8 cellular contexts compared by ENCODE assay signal in the genomic region with DNA sequence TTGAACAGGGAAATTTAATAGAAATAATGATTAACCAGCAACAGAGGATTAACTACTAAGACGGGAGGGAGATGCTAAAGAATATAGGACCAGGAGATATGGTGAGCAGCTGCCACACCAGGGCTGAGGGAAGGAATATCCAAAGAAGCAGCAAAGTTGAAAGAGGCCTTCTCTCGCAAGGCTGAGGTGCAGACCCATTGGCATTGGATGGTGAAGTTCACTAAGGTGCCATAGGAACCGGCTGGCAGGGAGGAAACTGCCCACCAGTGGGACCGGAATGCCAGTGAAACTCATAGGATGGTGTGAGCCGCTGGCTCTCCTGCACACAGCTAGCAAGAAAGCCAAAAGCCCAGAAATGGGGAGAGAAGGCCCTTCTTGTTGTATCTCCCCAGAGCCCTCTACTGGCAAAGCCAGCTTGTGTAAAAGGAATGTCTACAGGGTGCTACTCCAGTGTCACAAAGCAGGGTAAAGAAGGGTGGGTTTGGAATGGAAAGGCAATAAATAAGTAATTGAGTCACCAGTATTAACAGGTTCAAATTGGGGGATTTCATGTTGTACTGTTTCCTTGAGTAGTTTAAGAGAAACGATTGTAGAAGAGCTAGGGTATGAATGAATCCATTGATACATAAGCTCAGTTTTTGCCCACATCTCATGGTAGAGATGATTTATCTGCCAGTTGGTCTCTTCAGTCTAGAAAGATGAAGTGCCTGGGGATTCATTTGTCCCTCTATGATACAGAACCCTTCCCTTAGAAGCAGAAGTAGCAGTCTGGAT. TPM values are rescaled to one million over a fixed set of nuclear protein-coding genes. Genes with fewer than 3 reads are reported as not detected.
DNase-seq lines count a peak whose midpoint lies in the region; ATAC-seq and TF ChIP-seq lines count a peak whose summit lies in the region.

No MANE protein-coding gene starts in this region.

- peaks cover 20% of the 10 kb centered on the region; the same call in 1 of the 2 replicates for H4K20me1 ChIP-seq in DND-41 (ENCODE audit: insufficient read depth, low read length)

- H3K36me3 ChIP-seq in DND-41 (ENCODE audit: insufficient read depth, low read length) = peaks cover 11% of the 10 kb centered on the region; the same call in 1 of the 2 replicates

- peak; percentile 42 for TF ChIP-seq CTCF in DND-41 (IDR thresholded peaks at IDR 0.05; ENCODE audit: borderline replicate concordance, extremely low read depth, low read length, poor library complexity, severe bottlenecking)
- TF ChIP-seq CTCF in astrocyte of the cerebellum (IDR thresholded peaks at IDR 0.05; ENCODE audit: low read depth, low read length, missing control alignments) = peak; percentile 37

- in situ Hi-C loops in astrocyte of the cerebellum (cut with HindIII; ENCODE audit: low sequenced_read_pairs) = no loop called here

- H3K4me2 ChIP-seq in DND-41 (ENCODE audit: insufficient read depth, low read length) = no peak overlapping the region

- no peak overlapping the region for H3K4me3 ChIP-seq in DND-41 (ENCODE audit: low read depth in 1 of 2, low read length in 2 of 2)
- H3K4me3 ChIP-seq in astrocyte of the cerebellum (ENCODE audit: low read depth, low read length) = no peak overlapping the region

- H2AFZ ChIP-seq in DND-41 (ENCODE audit: low read depth, low read length) = no peak overlapping the region

- ATAC-seq in DND-41 (ENCODE audit: insufficient read depth, low read depth) (no peak; the same call in 2 of the 3 replicates), left lobe of liver (peak; percentile 99), HG03159 (IDR thresholded peaks at IDR 0.05; ENCODE audit: unreplicated experiment) (no peak), GM18873 (IDR thresholded peaks at IDR 0.05; ENCODE audit: low FRiP score, unreplicated experiment) (no peak)

- H3K27ac ChIP-seq in DND-41 (ENCODE audit: low read length) = no peak overlapping the region

- no peaks in the 10 kb centered on the region for H3K79me2 ChIP-seq in DND-41 (ENCODE audit: insufficient read depth, low read length)

- no peaks in the 10 kb centered on the region for H3K27me3 ChIP-seq in DND-41 (ENCODE audit: insufficient read depth, low read length, poor library complexity)

- DNase-seq in DND-41 (no peak), HT-29 (ENCODE audit: low spot score) (peak; percentile 83), astrocyte of the cerebellum (ENCODE audit: low read depth) (no peak), left lobe of liver (ENCODE audit: low spot score) (no peak), NCI-H1048 (lab: John Stamatoyannopoulos, UW) (no peak), NCI-H1417 treated with DMSO at 0.1 percent for 48 hours (lab: John Stamatoyannopoulos, UW) (no peak)

- H3K9me3 ChIP-seq in DND-41 (ENCODE audit: insufficient read depth, low read length, severe bottlenecking) = no peaks in the 10 kb centered on the region

- no peak overlapping the region for H3K9ac ChIP-seq in DND-41 (ENCODE audit: low read depth, low read length)

- H3K4me1 ChIP-seq in DND-41 (ENCODE audit: insufficient read depth, low read length) = no peaks in the 10 kb centered on the region

RNA-seq across cellular contexts. Expression of gene FARP2, which starts 36.0 kb away (rescaled TPM):
- total RNA-seq in HT-29 (2014; rRNA removed; shearing (Covaris generic)) = 53.7 and 54.1 TPM in 2 replicates
- total RNA-seq in left lobe of liver = 27.6 TPM
